ENCODE assay signal across 13 cellular contexts in the genomic region with DNA sequence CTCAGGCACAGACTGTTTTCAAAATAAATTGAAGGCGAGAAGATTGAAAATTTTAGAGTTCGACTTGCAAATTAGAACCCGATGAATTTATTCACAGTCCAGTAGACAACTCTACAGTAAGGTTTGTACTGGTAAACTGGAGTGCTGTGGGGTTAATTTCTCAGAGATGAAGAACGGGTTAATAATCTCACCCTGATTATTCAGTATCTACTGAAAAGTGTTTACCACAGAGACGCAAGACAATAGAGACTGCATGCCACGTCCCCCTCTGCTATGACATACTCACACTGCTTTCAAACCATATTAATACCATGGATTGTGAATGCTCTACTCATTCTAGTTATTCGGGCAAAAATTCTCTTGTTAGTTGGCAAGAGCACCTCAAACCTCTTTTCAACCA. TPM values are rescaled to one million over a fixed set of nuclear protein-coding genes. Genes with fewer than 3 reads are reported as not detected.
A peak's percentile ranks its signal among the peaks of the same experiment; 100 is the strongest.
DNase-seq lines count a peak whose midpoint lies in the region; ATAC-seq and TF ChIP-seq lines count a peak whose summit lies in the region.
"Had no signal": no experiment of that assay in that cellular context is flagged by ENCODE, and none has a peak within 500 bp of the region (broad histone marks: within the 10 kb centered on the region; RNA-seq: fewer than 3 reads in every experiment).

No MANE protein-coding gene starts in this region.

- no peak overlapping the region for H3K27ac ChIP-seq in left lung

- ATAC-seq in left lung: no peak
- ATAC-seq: activated T-cell treated with anti-CD3 and anti-CD28 coated beads, Interleukin-2, amount 50 U/mL, for 4 hours; CD8-positive, alpha-beta T cell had no signal

- H3K9me3 ChIP-seq in skeletal muscle satellite cell (replicated peaks; ENCODE audit: low read length): no peaks in the 10 kb centered on the region
- no peaks in the 10 kb centered on the region for H3K9me3 ChIP-seq in left lung

- peak overlapping the region; percentile 74 for H3K4me2 ChIP-seq in skeletal muscle satellite cell (ENCODE audit: low read length)

- no peak for TF ChIP-seq CTCF in left lung (IDR thresholded peaks at IDR 0.05)

- H3K9ac ChIP-seq in skeletal muscle satellite cell (ENCODE audit: low read depth, low read length): peak overlapping the region; percentile 65

- DNase-seq in LHCN-M2 (ENCODE audit: low read depth) (peak; percentile 65), astrocyte of the hippocampus (ENCODE audit: low read depth, low spot score) (peak; percentile 76), kidney tubule cell (ENCODE audit: low spot score) (peak; percentile 14), NCI-H526 (lab: John Stamatoyannopoulos, UW) (no peak), left lung (no peak), inferior parietal cortex (ENCODE audit: extremely low spot score) (no peak)
- DNase-seq: activated CD4-positive, alpha-beta T cell treated with anti-CD3 and anti-CD28 coated beads, Interleukin-2, amount 10 ng/mL, durations not matched to agents 7 days and 5 days; activated T-cell treated with anti-CD3 and anti-CD28 coated beads, Interleukin-2, amount 50 U/mL, for 4 hours; CD8-positive, alpha-beta T cell; immature natural killer cell; RPMI8226; stimulated activated CD4-positive, alpha-beta T cell treated with anti-CD3 and anti-CD28 coated beads, Interleukin-1b, Interleukin-23, amount 100 ng/mL, for 48 hours had no signal

- intact Hi-C loops in left lung (cut with DNase I): no loop called here

- no peaks in the 10 kb centered on the region for H3K27me3 ChIP-seq in skeletal muscle satellite cell (ENCODE audit: control insufficient read depth, insufficient read depth, low read length)
- no peaks in the 10 kb centered on the region for H3K27me3 ChIP-seq in left lung

- H3K36me3 ChIP-seq in skeletal muscle satellite cell (ENCODE audit: insufficient read depth, low read length): no peaks in the 10 kb centered on the region
- no peaks in the 10 kb centered on the region for H3K36me3 ChIP-seq in left lung

- H3K4me1 ChIP-seq in skeletal muscle satellite cell (ENCODE audit: control insufficient read depth, insufficient read depth, low read length) (peaks cover 10% of the 10 kb centered on the region), left lung (no peaks in the 10 kb centered on the region)

- H3K4me3 ChIP-seq in skeletal muscle satellite cell (ENCODE audit: low read length) (peak overlapping the region; percentile 54), left lung (no peak overlapping the region)

RNA-seq across cellular contexts. Expression of gene CFL2, which starts 36.1 kb away (rescaled TPM):
- total RNA-seq in LHCN-M2 (2014; rRNA removed): 126 and 151 TPM in 2 replicates
- polyA plus RNA-seq in LHCN-M2 (2012): 236 TPM
- total RNA-seq in skeletal muscle satellite cell (2012; rRNA removed): 70.3 and 89.2 TPM in 2 replicates
- total RNA-seq in left lung: 10 to 100 TPM; 47.3 to 58.0 TPM

RNA-seq across cellular contexts. Expression of gene SNX6, which starts 48.4 kb away (rescaled TPM):
- 164 and 271 TPM in 2 replicates for total RNA-seq in LHCN-M2 (2014; rRNA removed)
- 54.0 TPM for polyA plus RNA-seq in LHCN-M2 (2012)
- 146 and 170 TPM in 2 replicates for total RNA-seq in skeletal muscle satellite cell (2012; rRNA removed)
- total RNA-seq in left lung: 10 to 100 TPM; 71.3 to 73.6 TPM

Comparison
In these comparisons a context has a peak if more than half of its experiments do, and no peak if none do; other contexts are left out.
1. DNase-seq: peak in LHCN-M2 (single experiment), astrocyte of the hippocampus (single experiment) and kidney tubule cell (single experiment); none in NCI-H526 (0 of 2), left lung (0 of 2) and inferior parietal cortex (single experiment).